ENCODE assay signal across 24 cellular contexts in the genomic region with DNA sequence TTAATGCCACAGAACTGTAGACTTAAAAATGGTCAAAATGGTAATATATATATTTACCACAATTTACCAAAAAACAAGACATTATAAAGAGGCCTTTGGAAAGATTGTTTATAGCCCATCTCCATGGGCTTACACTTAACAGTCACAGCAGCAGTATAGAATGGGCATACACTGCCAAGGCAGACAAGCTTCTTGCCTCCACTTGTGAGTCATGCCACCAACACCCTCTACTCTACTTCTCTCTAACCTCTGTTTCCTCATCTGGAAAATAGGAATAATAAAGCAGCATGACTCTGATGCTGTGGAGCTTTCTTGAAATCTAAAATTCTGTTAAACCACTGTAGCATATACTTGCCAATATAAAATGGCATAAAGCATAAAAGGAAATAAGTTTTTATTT. TPM values are rescaled to one million over a fixed set of nuclear protein-coding genes. Genes with fewer than 3 reads are reported as not detected.
"Had no signal": no experiment of that assay in that cellular context is flagged by ENCODE, and none has a peak within 500 bp of the region (broad histone marks: within the 10 kb centered on the region; RNA-seq: fewer than 3 reads in every experiment).

No MANE protein-coding gene starts in this region.

- ATAC-seq: activated naive CD4-positive, alpha-beta T cell treated with anti-CD3 and anti-CD28 coated beads, Interleukin-2, amount 50 U/mL, for 72 hours; activated naive CD8-positive, alpha-beta T cell treated with anti-CD3 and anti-CD28 coated beads, Interleukin-2, amount 50 U/mL, for 24 hours; activated T-cell treated with anti-CD3 and anti-CD28 coated beads, Interleukin-2, amount 50 U/mL, for 4 hours; body of pancreas; T-helper 17 cell had no signal

- H3K27ac ChIP-seq: ascending aorta, body of pancreas had no signal

- DNase-seq: activated B cell treated with CpG ODN at 0.5 μM for 24 hours; activated CD4-positive, alpha-beta T cell treated with anti-CD3 and anti-CD28 coated beads for 1 hour; activated CD4-positive, alpha-beta T cell treated with anti-CD3 and anti-CD28 coated beads, Interleukin-2, amount 10 ng/mL, durations not matched to agents 24 days and 14 days; activated CD4-positive, alpha-beta T cell treated with anti-CD3 and anti-CD28 coated beads, Interleukin-2, amount 50 U/mL, for 48 hours; activated effector memory CD4-positive, alpha-beta T cell treated with anti-CD3 and anti-CD28 coated beads, Interleukin-2, amount 50 U/mL, for 16 hours; activated naive CD4-positive, alpha-beta T cell treated with Interleukin-2 at 50 U/mL for 16 hours; activated naive CD8-positive, alpha-beta T cell treated with anti-CD3 and anti-CD28 coated beads, Interleukin-2, amount 50 U/mL, for 24 hours; activated T-cell treated with anti-CD3 and anti-CD28 coated beads, Interleukin-2, amount 50 U/mL, for 4 hours; amniotic stem cell; body of pancreas; Kasumi-1; KBM-7; NCI-H1105 treated with DMSO at 0.1 percent for 48 hours; NCI-H1436 treated with DMSO at 0.1 percent for 48 hours; NCI-H187; NCI-H2081 treated with DMSO at 0.1 percent for 48 hours; NCI-H446; NCI-H524; SIG-M5; T-helper 17 cell; T-helper 9 cell had no signal

- H3K36me3 Mint-ChIP-seq: activated naive CD4-positive, alpha-beta T cell treated with anti-CD3 and anti-CD28 coated beads, Interleukin-2, amount 50 U/mL, for 72 hours had no signal

- H3K9me3 Mint-ChIP-seq: activated B cell treated with CpG ODN at 0.5 μM for 24 hours; activated CD4-positive, alpha-beta T cell treated with anti-CD3 and anti-CD28 coated beads, Interleukin-2, amount 10 ng/mL, durations not matched to agents 24 days and 14 days; activated naive CD4-positive, alpha-beta T cell treated with anti-CD3 and anti-CD28 coated beads, Interleukin-2, amount 50 U/mL, for 72 hours; activated naive CD8-positive, alpha-beta T cell treated with anti-CD3 and anti-CD28 coated beads, Interleukin-2, amount 50 U/mL, for 24 hours; activated T-cell treated with anti-CD3 and anti-CD28 coated beads, Interleukin-2, amount 50 U/mL, for 4 hours; central memory CD8-positive, alpha-beta T cell had no signal

- H3K36me3 ChIP-seq: ascending aorta had no signal

- H3K4me1 Mint-ChIP-seq: activated B cell treated with CpG ODN at 0.5 μM for 24 hours; activated CD4-positive, alpha-beta T cell treated with anti-CD3 and anti-CD28 coated beads, Interleukin-2, amount 10 ng/mL, durations not matched to agents 24 days and 14 days; activated naive CD8-positive, alpha-beta T cell treated with anti-CD3 and anti-CD28 coated beads, Interleukin-2, amount 50 U/mL, for 24 hours; central memory CD8-positive, alpha-beta T cell had no signal

- H3K9me3 ChIP-seq: ascending aorta, body of pancreas had no signal

- H3K4me1 ChIP-seq: ascending aorta, body of pancreas had no signal

- H3K27me3 ChIP-seq: ascending aorta, body of pancreas had no signal

- H3K4me3 ChIP-seq: ascending aorta, body of pancreas had no signal

- H3K27ac Mint-ChIP-seq: activated B cell treated with CpG ODN at 0.5 μM for 24 hours; activated CD4-positive, alpha-beta T cell treated with anti-CD3 and anti-CD28 coated beads, Interleukin-2, amount 10 ng/mL, durations not matched to agents 24 days and 14 days; activated naive CD4-positive, alpha-beta T cell treated with anti-CD3 and anti-CD28 coated beads, Interleukin-2, amount 50 U/mL, for 72 hours; activated naive CD8-positive, alpha-beta T cell treated with anti-CD3 and anti-CD28 coated beads, Interleukin-2, amount 50 U/mL, for 24 hours; T-helper 17 cell had no signal

- H3K4me3 Mint-ChIP-seq: activated B cell treated with CpG ODN at 0.5 μM for 24 hours; activated CD4-positive, alpha-beta T cell treated with anti-CD3 and anti-CD28 coated beads, Interleukin-2, amount 10 ng/mL, durations not matched to agents 24 days and 14 days; activated naive CD8-positive, alpha-beta T cell treated with anti-CD3 and anti-CD28 coated beads, Interleukin-2, amount 50 U/mL, for 24 hours; activated T-cell treated with anti-CD3 and anti-CD28 coated beads, Interleukin-2, amount 50 U/mL, for 4 hours; central memory CD8-positive, alpha-beta T cell; T-helper 17 cell had no signal

RNA-seq across cellular contexts. Expression of a gene that starts 14.4 kb away (rescaled TPM):
- total RNA-seq: activated CD4-positive, alpha-beta T cell treated with anti-CD3 and anti-CD28 coated beads, Interleukin-2, amount 10 ng/mL, durations not matched to agents 24 days and 14 days; activated naive CD4-positive, alpha-beta T cell treated with anti-CD3 and anti-CD28 coated beads, Interleukin-2, amount 50 U/mL, for 72 hours; ascending aorta; body of pancreas had no signal
